In genomic region chr11:36454551-36454950, GRCh38 we compare ENCODE assay signal across 16 cellular contexts. TPM values are rescaled to one million over a fixed set of nuclear protein-coding genes. Genes with fewer than 3 reads are reported as not detected.
DNase-seq lines count a peak whose midpoint lies in the region; ATAC-seq and TF ChIP-seq lines count a peak whose summit lies in the region.
"Had no signal": no experiment of that assay in that cellular context is flagged by ENCODE, and none has a peak within 500 bp of the region (broad histone marks: within the 10 kb centered on the region; RNA-seq: fewer than 3 reads in every experiment).

No MANE protein-coding gene starts in this region.

- H3K36me3 ChIP-seq in HUES48 (ENCODE audit: control insufficient read depth, insufficient read depth, low read length), result no peaks in the 10 kb centered on the region; the same call in 1 of the 2 replicates
- peaks cover 0 to 8% of the 10 kb centered on the region in 2 donors for H3K36me3 ChIP-seq in left lung
- H3K36me3 ChIP-seq in stomach, result peaks cover 0 to 17% (median 0%) of the 10 kb centered on the region in 4 donors
- H3K36me3 ChIP-seq: WERI-Rb-1 had no signal

- H3K27ac ChIP-seq in HUES48 (ENCODE audit: low read depth, low read length) (peak overlapping the region; percentile 89), left lung (peak overlapping the region; percentile 63 to 85), stomach (peak overlapping the region in 4 of 5 donors; percentile 57 to 78 (median 64))
- H3K27ac ChIP-seq: WERI-Rb-1 had no signal

- H3K9me3 ChIP-seq in HUES48 (ENCODE audit: control insufficient read depth, insufficient read depth, low read length), result no peaks in the 10 kb centered on the region
- no peaks in the 10 kb centered on the region for H3K9me3 ChIP-seq in left lung
- H3K9me3 ChIP-seq in stomach, result no peaks in the 10 kb centered on the region
- H3K9me3 ChIP-seq: SK-N-SH had no signal

- DNase-seq in astrocyte of the hippocampus (ENCODE audit: low read depth, low spot score) (peak; percentile 29), left lung (no peak), stomach (no peak), NOMO-1 (lab: John Stamatoyannopoulos, UW; ENCODE audit: unreplicated experiment in 2 of 2) (no peak), Kasumi-1 (lab: John Stamatoyannopoulos, UW) (no peak), 8988T (no peak), GM03348 (ENCODE audit: low spot score) (no peak)
- DNase-seq: activated naive CD4-positive, alpha-beta T cell treated with anti-CD3 and anti-CD28 coated beads, Interleukin-2, amount 10 ng/mL, durations not matched to agents 7 days and 5 days; CD4-positive, alpha-beta memory T cell; cerebellar nuclear complex; NCI-H2171 treated with DMSO at 0.1 percent for 48 hours; NK-92 treated with Interleukin-12 subunit alpha and Interleukin-12 subunit beta, amount 100 ng/mL, for 24 hours; SK-N-SH; stimulated activated CD4-positive, alpha-beta T cell treated with anti-CD3 and anti-CD28 coated beads, Interleukin-4, amount 100 ng/mL, for 1 hour; WERI-Rb-1 had no signal

- H3K4me3 ChIP-seq in HUES48 (ENCODE audit: low read depth, low read length), result no peak overlapping the region
- H3K4me3 ChIP-seq in left lung, result no peak overlapping the region
- H3K4me3 ChIP-seq in stomach, result no peak overlapping the region

- H3K4me1 ChIP-seq in HUES48 (ENCODE audit: control insufficient read depth, insufficient read depth, low read length) (peaks cover 21% of the 10 kb centered on the region), left lung (peaks cover 20 to 51% of the 10 kb centered on the region in 2 donors), stomach (peaks cover 5 to 33% (median 16%) of the 10 kb centered on the region in 4 donors)

- H3K9ac ChIP-seq in HUES48 (ENCODE audit: low read depth, low read length), result no peak overlapping the region

- H3K27me3 ChIP-seq in HUES48 (ENCODE audit: control insufficient read depth, insufficient read depth, low read length), result no peaks in the 10 kb centered on the region
- H3K27me3 ChIP-seq in left lung, result no peaks in the 10 kb centered on the region
- H3K27me3 ChIP-seq in stomach, result no peaks in the 10 kb centered on the region

- no peak for TF ChIP-seq POLR2A in stomach (IDR thresholded peaks at IDR 0.05)

- no peak for ATAC-seq in left lung

- TF ChIP-seq CTCF in left lung (IDR thresholded peaks at IDR 0.05), result no peak
- TF ChIP-seq CTCF in stomach (IDR thresholded peaks at IDR 0.05), result no peak

- intact Hi-C loops in left lung (cut with DNase I), result no loop called here
- intact Hi-C loops in stomach (cut with DNase I; ENCODE audit: low total_unique reads), result no loop called here

- TF ChIP-seq EP300 in stomach (IDR thresholded peaks at IDR 0.05), result no peak

- WGBS in stomach, 5 donors, result 84 to 92% (median 89%) methylated on average over 18 of the region's 18 CpGs

RNA-seq across cellular contexts. Expression of gene TRAF6, which starts 55.5 kb away (rescaled TPM):
- total RNA-seq in left lung (10 to 100 TPM; 11.3 to 12.4 TPM), stomach (10 to 100 TPM in 3 of 5 donors, 1 to 10 TPM in 2; 1.2 to 19.2 (median 11.4) TPM)
- 1 to 10 TPM; 2.2 to 3.8 (median 2.3) TPM for polyA plus RNA-seq in stomach
